9 cellular contexts compared by ENCODE assay signal in genomic region chr15:101115887-101116680, GRCh38.
DNase-seq lines count a peak whose midpoint lies in the region; ATAC-seq and TF ChIP-seq lines count a peak whose summit lies in the region.
"Had no signal": no experiment of that assay in that cellular context is flagged by ENCODE, and none has a peak within 500 bp of the region (broad histone marks: within the 10 kb centered on the region; RNA-seq: fewer than 3 reads in every experiment).

No MANE protein-coding gene starts in this region.

- no TSS peak for BruUV-seq in A673 (replicated peaks; lab: Mats Ljungman, UMichigan)

- no peaks in the 10 kb centered on the region for H3K36me3 Mint-ChIP-seq in neural crest cell (ENCODE audit: low read depth)
- no peaks in the 10 kb centered on the region for H3K36me3 Mint-ChIP-seq in activated T-cell treated with anti-CD3 and anti-CD28 coated beads, Interleukin-2, amount 50 U/mL, for 24 hours (ENCODE audit: low read depth)

- peak overlapping the region; percentile 67 for H3K27ac Mint-ChIP-seq in neural crest cell (ENCODE audit: unreplicated experiment)
- H3K27ac Mint-ChIP-seq in activated T-cell treated with anti-CD3 and anti-CD28 coated beads, Interleukin-2, amount 50 U/mL, for 24 hours: no peak overlapping the region

- H3K9me3 Mint-ChIP-seq in neural crest cell: no peaks in the 10 kb centered on the region
- H3K9me3 Mint-ChIP-seq in activated T-cell treated with anti-CD3 and anti-CD28 coated beads, Interleukin-2, amount 50 U/mL, for 24 hours: no peaks in the 10 kb centered on the region

- no peaks in the 10 kb centered on the region for H3K27me3 ChIP-seq in A673 (replicated peaks; ENCODE audit: insufficient read depth, low read depth, low read length, poor library complexity)

- peak overlapping the region; percentile 70 for H3K4me3 Mint-ChIP-seq in neural crest cell
- H3K4me3 Mint-ChIP-seq in activated T-cell treated with anti-CD3 and anti-CD28 coated beads, Interleukin-2, amount 50 U/mL, for 24 hours: no peak overlapping the region

- peaks cover 3% of the 10 kb centered on the region for H3K27me3 Mint-ChIP-seq in neural crest cell (ENCODE audit: low read depth)
- H3K27me3 Mint-ChIP-seq in activated T-cell treated with anti-CD3 and anti-CD28 coated beads, Interleukin-2, amount 50 U/mL, for 24 hours: no peaks in the 10 kb centered on the region

- H3K27ac ChIP-seq in A673 (ENCODE audit: low read depth, low read length, poor library complexity, severe bottlenecking) (peak overlapping the region; percentile 37), KOPT-K1 (ENCODE audit: low read depth, low read length, poor library complexity, severe bottlenecking) (peak overlapping the region; percentile 5)

- H3K4me3 ChIP-seq in A673 (ENCODE audit: low read depth, low read length, poor library complexity, severe bottlenecking): no peak overlapping the region

- no peak for TF ChIP-seq CTCF in A673 (conservative IDR thresholded peaks at IDR 0.05; ENCODE audit: low read depth, low read length)
- no peak for TF ChIP-seq CTCF in neural crest cell (conservative IDR thresholded peaks at IDR 0.05)

- peaks cover 57% of the 10 kb centered on the region for H3K4me1 Mint-ChIP-seq in neural crest cell
- peaks cover 4% of the 10 kb centered on the region for H3K4me1 Mint-ChIP-seq in activated T-cell treated with anti-CD3 and anti-CD28 coated beads, Interleukin-2, amount 50 U/mL, for 24 hours (ENCODE audit: low read depth)

- H3K4me1 ChIP-seq in A673 (ENCODE audit: insufficient read depth, low read length, poor library complexity, severe bottlenecking): peaks cover 12% of the 10 kb centered on the region

- ATAC-seq in GM19328 (IDR thresholded peaks at IDR 0.05; ENCODE audit: unreplicated experiment): no peak

- CTCF ChIA-PET in A673 (lab: Charles Lee): no interaction called here

- no peaks in the 10 kb centered on the region for H3K9me3 ChIP-seq in A673 (ENCODE audit: low read depth, low read length, poor library complexity, severe bottlenecking)
- H3K9me3 ChIP-seq in KOPT-K1 (ENCODE audit: insufficient read depth, low read length, poor library complexity, severe bottlenecking): no peaks in the 10 kb centered on the region

- H3K36me3 ChIP-seq in A673 (ENCODE audit: insufficient read depth, low read length, poor library complexity, severe bottlenecking) (no peaks in the 10 kb centered on the region), KOPT-K1 (ENCODE audit: insufficient read depth, low read length) (no peaks in the 10 kb centered on the region)

- DNase-seq in A673 (ENCODE audit: low spot score): no peak
- DNase-seq in ecto neural progenitor cell (ENCODE audit: low spot score): peak; percentile 47
- DNase-seq in neural crest cell (ENCODE audit: low read depth, low spot score): no peak
- DNase-seq in NCI-H524 (lab: John Stamatoyannopoulos, UW): no peak
- DNase-seq in effector CD4-positive, alpha-beta T cell: no peak
- no peak for DNase-seq in activated T-cell treated with anti-CD3 and anti-CD28 coated beads, Interleukin-2, amount 50 U/mL, for 24 hours
- DNase-seq: NCI-H446 treated with DMSO at 0.1 percent for 48 hours had no signal

- intact Hi-C loops in A673 (cut with micrococcal nuclease; ENCODE audit: unreplicated experiment): no loop called here

- POLR2A ChIA-PET in A673 (lab: Charles Lee; ENCODE audit: low non-redundant PET): no interaction called here
